ENCODE assay signal across 1 cellular context in the genomic region with DNA sequence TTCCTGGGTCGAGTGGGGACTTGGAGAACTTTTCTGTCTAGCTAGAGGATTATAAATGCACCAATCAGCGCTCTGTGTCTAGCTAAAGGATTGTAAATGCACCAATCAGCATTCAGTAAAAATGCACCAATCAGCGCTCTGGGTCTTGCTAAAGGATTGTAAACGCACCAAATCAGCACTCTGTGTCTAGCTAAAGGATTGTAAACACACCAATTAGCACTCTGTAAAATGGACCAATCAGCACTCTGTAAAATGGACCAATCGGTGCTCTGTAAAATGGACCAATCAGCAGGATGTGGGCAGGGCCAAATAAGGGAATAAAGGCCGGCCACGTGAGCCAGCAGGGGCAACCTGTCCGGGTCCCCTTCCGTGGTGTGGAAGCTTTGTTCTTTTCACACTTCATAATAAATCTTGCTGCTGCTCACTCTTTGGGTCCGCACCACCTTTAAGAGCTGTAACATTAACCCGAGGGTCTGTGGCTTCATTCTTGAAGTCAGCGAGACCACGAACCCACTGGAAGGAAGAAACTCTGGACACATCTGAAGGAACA. TPM values are rescaled to one million over a fixed set of nuclear protein-coding genes. Genes with fewer than 3 reads are reported as not detected.
"Had no signal": no experiment of that assay in that cellular context is flagged by ENCODE, and none has a peak within 500 bp of the region (broad histone marks: within the 10 kb centered on the region; RNA-seq: fewer than 3 reads in every experiment).

No MANE protein-coding gene starts in this region.

RNA-seq across cellular contexts. Expression of a gene that starts 48.0 kb away (rescaled TPM):
- total RNA-seq: endodermal cell had no signal
